ENCODE assay signal across 8 cellular contexts in genomic region chr11:18727499-18728236, GRCh38. TPM values are rescaled to one million over a fixed set of nuclear protein-coding genes. Genes with fewer than 3 reads are reported as not detected.
DNase-seq lines count a peak whose midpoint lies in the region; ATAC-seq, FAIRE-seq and TF ChIP-seq lines count a peak whose summit lies in the region.

No MANE protein-coding gene starts in this region.

- no peak for FAIRE-seq in RCC 7860 (lab: Jason Lieb, UNC)

- H3K79me2 ChIP-seq in GM23248 (ENCODE audit: insufficient read depth), result no peaks in the 10 kb centered on the region

- H3K4me1 ChIP-seq in GM23248 (ENCODE audit: insufficient read depth) (no peaks in the 10 kb centered on the region), right atrium auricular region (peaks cover 0 to 6% of the 10 kb centered on the region in 2 donors)

- no peaks in the 10 kb centered on the region for H3F3A ChIP-seq in GM23248 (ENCODE audit: insufficient read depth)

- 41 to 44% methylated on average over 10 of the region's 10 CpGs for WGBS in GM23248 (ENCODE audit: low coverage in 1 of 2, low lambda C conversion rate in 2 of 2, missing lambda C conversion rate in 2 of 2), 2 experiments

- no peak overlapping the region for H3K27ac Mint-ChIP-seq in activated naive CD8-positive, alpha-beta T cell treated with anti-CD3 and anti-CD28 coated beads, Interleukin-2, amount 10 ng/mL, durations not matched to agents 7 days and 5 days

- H3K27me3 Mint-ChIP-seq in activated naive CD8-positive, alpha-beta T cell treated with anti-CD3 and anti-CD28 coated beads, Interleukin-2, amount 10 ng/mL, durations not matched to agents 7 days and 5 days, result no peaks in the 10 kb centered on the region

- H3K27ac ChIP-seq in GM23248 (no peak overlapping the region), right atrium auricular region (no peak overlapping the region)

- H4K20me1 ChIP-seq in GM23248 (ENCODE audit: insufficient read depth), result no peaks in the 10 kb centered on the region

- in situ Hi-C loops in GM23248 (cut with MboI), result no loop called here

- H3K27me3 ChIP-seq in GM23248 (replicated peaks; ENCODE audit: insufficient read depth) (no peaks in the 10 kb centered on the region), right atrium auricular region (no peaks in the 10 kb centered on the region)

- H3K36me3 ChIP-seq in GM23248 (ENCODE audit: low read depth) (no peaks in the 10 kb centered on the region), right atrium auricular region (no peaks in the 10 kb centered on the region)

- H3K9me2 ChIP-seq in GM23248 (ENCODE audit: insufficient read depth), result no peaks in the 10 kb centered on the region

- TF ChIP-seq CTCF in right atrium auricular region (IDR thresholded peaks at IDR 0.05), result peak; percentile 65 to 74

- no peaks in the 10 kb centered on the region for H3K36me3 Mint-ChIP-seq in activated naive CD8-positive, alpha-beta T cell treated with anti-CD3 and anti-CD28 coated beads, Interleukin-2, amount 10 ng/mL, durations not matched to agents 7 days and 5 days

- no peak overlapping the region for H2AFZ ChIP-seq in GM23248

- peak; percentile 43 for ATAC-seq in activated naive CD8-positive, alpha-beta T cell treated with anti-CD3 and anti-CD28 coated beads, Interleukin-2, amount 10 ng/mL, durations not matched to agents 7 days and 5 days (ENCODE audit: low read depth)
- no peak for ATAC-seq in GM18858 (IDR thresholded peaks at IDR 0.05; ENCODE audit: unreplicated experiment)

- H3K4me3 ChIP-seq in GM23248 (no peak overlapping the region), right atrium auricular region (no peak overlapping the region)

- H3K9me3 ChIP-seq in GM23248 (ENCODE audit: low read depth) (no peaks in the 10 kb centered on the region), right atrium auricular region (no peaks in the 10 kb centered on the region)

- no peak overlapping the region for H3K4me3 Mint-ChIP-seq in activated naive CD8-positive, alpha-beta T cell treated with anti-CD3 and anti-CD28 coated beads, Interleukin-2, amount 10 ng/mL, durations not matched to agents 7 days and 5 days

- no peak overlapping the region for H3K4me2 ChIP-seq in GM23248 (ENCODE audit: unreplicated experiment)

- peak; percentile 69 for DNase-seq in DMS53 (lab: John Stamatoyannopoulos, UW)
- peak; percentile 64 for DNase-seq in GM23248
- peak; percentile 20 for DNase-seq in RCC 7860 (ENCODE audit: low spot score)
- no peak for DNase-seq in activated naive CD8-positive, alpha-beta T cell treated with anti-CD3 and anti-CD28 coated beads, Interleukin-2, amount 10 ng/mL, durations not matched to agents 7 days and 5 days
- DNase-seq in right atrium auricular region (ENCODE audit: low spot score), result no peak
- peak; percentile 34 to 42 for DNase-seq in stimulated activated CD4-positive, alpha-beta T cell treated with anti-CD3 and anti-CD28 coated beads, Interleukin-1b, Interleukin-23, amount 100 ng/mL, for 4 hours (ENCODE audit: low read depth in 2 of 2)
- DNase-seq in middle frontal gyrus (ENCODE audit: extremely low spot score, low spot score), result no peak

- peaks cover 3% of the 10 kb centered on the region for H3K4me1 Mint-ChIP-seq in activated naive CD8-positive, alpha-beta T cell treated with anti-CD3 and anti-CD28 coated beads, Interleukin-2, amount 10 ng/mL, durations not matched to agents 7 days and 5 days

- H3K9me3 Mint-ChIP-seq in activated naive CD8-positive, alpha-beta T cell treated with anti-CD3 and anti-CD28 coated beads, Interleukin-2, amount 10 ng/mL, durations not matched to agents 7 days and 5 days, result no peaks in the 10 kb centered on the region

- no peak overlapping the region for H3K9ac ChIP-seq in GM23248

- POLR2A ChIA-PET in activated naive CD8-positive, alpha-beta T cell treated with anti-CD3 and anti-CD28 coated beads, Interleukin-2, amount 10 ng/mL, durations not matched to agents 7 days and 5 days (lab: Charles Lee), result no interaction called here

RNA-seq across cellular contexts. Expression of gene IGSF22, which starts 1.7 kb away (rescaled TPM):
- not detected in 2 replicates for total RNA-seq in GM23248 (2014; rRNA removed; shearing (Covaris generic))
- polyA plus RNA-seq in GM23248 (2016; fragmentation: Nextera tagmentation; extraction: Ambion mirVana), result not detected in 2 replicates
- total RNA-seq in activated naive CD8-positive, alpha-beta T cell treated with anti-CD3 and anti-CD28 coated beads, Interleukin-2, amount 10 ng/mL, durations not matched to agents 7 days and 5 days, result 1 to 10 TPM; 2.5 TPM
- total RNA-seq in right atrium auricular region, result under 1 TPM in 1 of 2 donors, not detected in 1; 0.39 TPM

RNA-seq across cellular contexts. Expression of gene TMEM86A, which starts 29.1 kb away (rescaled TPM):
- under 0.01 and 0.32 TPM in 2 replicates for total RNA-seq in GM23248 (2014; rRNA removed; shearing (Covaris generic))
- polyA plus RNA-seq in GM23248 (2016; fragmentation: Nextera tagmentation; extraction: Ambion mirVana), result 0.38 and 1.0 TPM in 2 replicates
- 1 to 10 TPM; 1.4 to 1.7 TPM for total RNA-seq in activated naive CD8-positive, alpha-beta T cell treated with anti-CD3 and anti-CD28 coated beads, Interleukin-2, amount 10 ng/mL, durations not matched to agents 7 days and 5 days
- 1 to 10 TPM; 2.6 to 4.6 TPM for total RNA-seq in right atrium auricular region

Comparison
In these comparisons a context has a peak if more than half of its experiments do, and no peak if none do; other contexts are left out.
1. DNase-seq: peak in DMS53 (single experiment), GM23248 (single experiment), RCC 7860 (single experiment) and stimulated activated CD4-positive, alpha-beta T cell treated with anti-CD3 and anti-CD28 coated beads, Interleukin-1b, Interleukin-23, amount 100 ng/mL, for 4 hours (2 of 2); none in activated naive CD8-positive, alpha-beta T cell treated with anti-CD3 and anti-CD28 coated beads, Interleukin-2, amount 10 ng/mL, durations not matched to agents 7 days and 5 days (single experiment), right atrium auricular region (single experiment) and middle frontal gyrus (single experiment).